13 cellular contexts compared by ENCODE assay signal in genomic region chr6:134074151-134074712, GRCh38. TPM values are rescaled to one million over a fixed set of nuclear protein-coding genes. Genes with fewer than 3 reads are reported as not detected.
DNase-seq lines count a peak whose midpoint lies in the region; ATAC-seq and TF ChIP-seq lines count a peak whose summit lies in the region.
"Had no signal": no experiment of that assay in that cellular context is flagged by ENCODE, and none has a peak within 500 bp of the region (broad histone marks: within the 10 kb centered on the region; RNA-seq: fewer than 3 reads in every experiment).

No MANE protein-coding gene starts in this region.

- WGBS in mesodermal cell (ENCODE audit: insufficient coverage in 2 of 2), 2 experiments, result 15 to 22% methylated on average over 3 to 4 of the region's 8 CpGs

- H3K36me3 ChIP-seq in mesodermal cell (ENCODE audit: control insufficient read depth, insufficient read depth, low read length) (no peaks in the 10 kb centered on the region), WERI-Rb-1 (no peaks in the 10 kb centered on the region)
- H3K36me3 ChIP-seq: adrenal gland had no signal

- peak; percentile 95 for DNase-seq in DMS153 treated with DMSO at 0.1 percent for 48 hours (lab: John Stamatoyannopoulos, UW; ENCODE audit: unreplicated experiment)
- DNase-seq in NCI-H2029 treated with DMSO at 0.1 percent for 48 hours (lab: John Stamatoyannopoulos, UW), result peak; percentile 57
- no peak for DNase-seq in WERI-Rb-1
- no peak for DNase-seq in DMS114 treated with DMSO at 0.1 percent for 48 hours (lab: John Stamatoyannopoulos, UW; ENCODE audit: unreplicated experiment)
- no peak for DNase-seq in activated CD4-positive, alpha-beta T cell treated with anti-CD3 and anti-CD28 coated beads for 48 hours
- DNase-seq: activated CD4-positive, alpha-beta T cell treated with anti-CD3 and anti-CD28 coated beads, Interleukin-2, amount 50 U/mL, for 1 hour; mucosa of descending colon; RPMI8226 had no signal

- H3K9me3 ChIP-seq in mesodermal cell (ENCODE audit: control insufficient read depth, low read length) (no peaks in the 10 kb centered on the region), WERI-Rb-1 (ENCODE audit: severe bottlenecking) (no peaks in the 10 kb centered on the region)
- H3K9me3 ChIP-seq: adrenal gland, mucosa of descending colon had no signal

- H3K27ac ChIP-seq in cingulate gyrus (ENCODE audit: low read depth, low read length) (peak overlapping the region; percentile 96), mesodermal cell (ENCODE audit: low read depth, low read length, severe bottlenecking) (peak overlapping the region; percentile 81), WERI-Rb-1 (no peak overlapping the region)
- H3K27ac ChIP-seq: adrenal gland had no signal

- no peak for ATAC-seq in GM18520 (IDR thresholded peaks at IDR 0.05; ENCODE audit: unreplicated experiment)
- ATAC-seq: esophagus mucosa, mucosa of descending colon had no signal

- H3K4me1 ChIP-seq in mesodermal cell (ENCODE audit: control insufficient read depth, insufficient read depth, low read length, poor library complexity, severe bottlenecking), result no peaks in the 10 kb centered on the region
- H3K4me1 ChIP-seq: adrenal gland had no signal

- H3K4me3 ChIP-seq in mesodermal cell (ENCODE audit: extremely low read depth, insufficient read depth, low read length, poor library complexity, severe bottlenecking), result no peak overlapping the region
- H3K4me3 ChIP-seq in WERI-Rb-1 (ENCODE audit: low read depth, low read length), result no peak overlapping the region
- H3K4me3 ChIP-seq: adrenal gland, mucosa of descending colon had no signal

- no peak for TF ChIP-seq CTCF in WERI-Rb-1 (IDR thresholded peaks at IDR 0.05; ENCODE audit: low read depth, low read length)

- no peaks in the 10 kb centered on the region for H3K27me3 ChIP-seq in WERI-Rb-1 (ENCODE audit: insufficient read depth, low read depth, severe bottlenecking)
- H3K27me3 ChIP-seq: adrenal gland had no signal

RNA-seq across cellular contexts. Expression of gene SLC2A12, which starts 21.8 kb away (rescaled TPM):
- 6.8 TPM for polyA plus RNA-seq in mesodermal cell (2013, experiment 1 of 2)
- 7.5 TPM for polyA plus RNA-seq in mesodermal cell (2013, experiment 2 of 2)

Comparison
In these comparisons a context has a peak if more than half of its experiments do, and no peak if none do; other contexts are left out.
1. DNase-seq: peak in DMS153 treated with DMSO at 0.1 percent for 48 hours (single experiment) and NCI-H2029 treated with DMSO at 0.1 percent for 48 hours (single experiment); none in WERI-Rb-1 (single experiment), DMS114 treated with DMSO at 0.1 percent for 48 hours (single experiment) and activated CD4-positive, alpha-beta T cell treated with anti-CD3 and anti-CD28 coated beads for 48 hours (single experiment).